ENCODE assay signal across 1 cellular context in genomic region chr10:102642553-102643345, GRCh38.
TF ChIP-seq lines count a peak whose summit lies in the region.

No MANE protein-coding gene starts in this region.

TF ChIP-seq in SK-N-SH, 30 proteins besides CTCF, POLR2A, EP300 and RAD21 (continued from another document):
- TF ChIP-seq, protein P1, sequence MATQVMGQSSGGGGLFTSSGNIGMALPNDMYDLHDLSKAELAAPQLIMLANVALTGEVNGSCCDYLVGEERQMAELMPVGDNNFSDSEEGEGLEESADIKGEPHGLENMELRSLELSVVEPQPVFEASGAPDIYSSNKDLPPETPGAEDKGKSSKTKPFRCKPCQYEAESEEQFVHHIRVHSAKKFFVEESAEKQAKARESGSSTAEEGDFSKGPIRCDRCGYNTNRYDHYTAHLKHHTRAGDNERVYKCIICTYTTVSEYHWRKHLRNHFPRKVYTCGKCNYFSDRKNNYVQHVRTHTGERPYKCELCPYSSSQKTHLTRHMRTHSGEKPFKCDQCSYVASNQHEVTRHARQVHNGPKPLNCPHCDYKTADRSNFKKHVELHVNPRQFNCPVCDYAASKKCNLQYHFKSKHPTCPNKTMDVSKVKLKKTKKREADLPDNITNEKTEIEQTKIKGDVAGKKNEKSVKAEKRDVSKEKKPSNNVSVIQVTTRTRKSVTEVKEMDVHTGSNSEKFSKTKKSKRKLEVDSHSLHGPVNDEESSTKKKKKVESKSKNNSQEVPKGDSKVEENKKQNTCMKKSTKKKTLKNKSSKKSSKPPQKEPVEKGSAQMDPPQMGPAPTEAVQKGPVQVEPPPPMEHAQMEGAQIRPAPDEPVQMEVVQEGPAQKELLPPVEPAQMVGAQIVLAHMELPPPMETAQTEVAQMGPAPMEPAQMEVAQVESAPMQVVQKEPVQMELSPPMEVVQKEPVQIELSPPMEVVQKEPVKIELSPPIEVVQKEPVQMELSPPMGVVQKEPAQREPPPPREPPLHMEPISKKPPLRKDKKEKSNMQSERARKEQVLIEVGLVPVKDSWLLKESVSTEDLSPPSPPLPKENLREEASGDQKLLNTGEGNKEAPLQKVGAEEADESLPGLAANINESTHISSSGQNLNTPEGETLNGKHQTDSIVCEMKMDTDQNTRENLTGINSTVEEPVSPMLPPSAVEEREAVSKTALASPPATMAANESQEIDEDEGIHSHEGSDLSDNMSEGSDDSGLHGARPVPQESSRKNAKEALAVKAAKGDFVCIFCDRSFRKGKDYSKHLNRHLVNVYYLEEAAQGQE (IDR thresholded peaks at IDR 0.05; ENCODE audit: low read depth, low read length): no peak
- TF ChIP-seq SIN3A (IDR thresholded peaks at IDR 0.05; ENCODE audit: borderline replicate concordance, low read depth, low read length): no peak
